In genomic region chr20:43538855-43539700, GRCh38 we compare ENCODE assay signal across 21 cellular contexts. TPM values are rescaled to one million over a fixed set of nuclear protein-coding genes. Genes with fewer than 3 reads are reported as not detected.
A peak's percentile ranks its signal among the peaks of the same experiment; 100 is the strongest.
DNase-seq lines count a peak whose midpoint lies in the region; ATAC-seq, FAIRE-seq and TF ChIP-seq lines count a peak whose summit lies in the region.
"Had no signal": no experiment of that assay in that cellular context is flagged by ENCODE, and none has a peak within 500 bp of the region (broad histone marks: within the 10 kb centered on the region; RNA-seq: fewer than 3 reads in every experiment).

No MANE protein-coding gene starts in this region.

- intact Hi-C loops in activated T-helper 1 cell treated with anti-CD3 and anti-CD28 coated beads, Interleukin-12 subunit alpha, Interleukin-12 subunit beta, Interleukin-2, Interleukin-4 antibody, amounts not matched to agents 30 ng/mL and 10 ng/mL and 1 ng/mL, durations not matched to agents 14 hours and 24 hours and 36 hours (cut with micrococcal nuclease), result loop anchor here (1.0 kb wide), 4 partner anchors 90 to 554 kb away; no protein-coding TSS in a partner anchor

- TF ChIP-seq EP300 in A549 (IDR thresholded peaks at IDR 0.05), result no peak

- no peak for DNase-seq in A549 (ENCODE audit: low read depth in 1 of 2, low spot score in 1 of 2)
- peak; percentile 46 for DNase-seq in MG63
- DNase-seq in glomerular visceral epithelial cell (ENCODE audit: extremely low spot score), result peak; percentile 25
- peak; percentile 32 for DNase-seq in myocyte (ENCODE audit: low read depth)
- no peak for DNase-seq in activated T-helper 1 cell treated with anti-CD3 and anti-CD28 coated beads, Interleukin-12 subunit alpha, Interleukin-12 subunit beta, Interleukin-2, Interleukin-4 antibody, amounts not matched to agents 30 ng/mL and 10 ng/mL and 1 ng/mL, durations not matched to agents 14 hours and 24 hours and 36 hours (ENCODE audit: low spot score)
- DNase-seq in T1000 (lab: John Stamatoyannopoulos, UW), result no peak
- no peak for DNase-seq in inferior parietal cortex (ENCODE audit: extremely low spot score)
- DNase-seq: activated gamma-delta T cell treated with Interleukin-2 at 50 U/mL for 16 hours; activated T-cell treated with anti-CD3 and anti-CD28 coated beads, Interleukin-2, amount 50 U/mL, for 4 hours; NCI-H1694 treated with DMSO at 0.1 percent for 48 hours had no signal

- no peaks in the 10 kb centered on the region for H3K9me3 ChIP-seq in A549
- H3K9me3 ChIP-seq in MG63, result 0 out of 2 replicates have a peak, but pooled peaks cover 2% of the 10 kb centered on the region
- H3K9me3 ChIP-seq: HAP-1, neutrophil, psoas muscle, SJCRH30, tibial nerve had no signal

- H3K27me3 Mint-ChIP-seq in activated T-helper 1 cell treated with anti-CD3 and anti-CD28 coated beads, Interleukin-12 subunit alpha, Interleukin-12 subunit beta, Interleukin-2, Interleukin-4 antibody, amounts not matched to agents 30 ng/mL and 10 ng/mL and 1 ng/mL, durations not matched to agents 14 hours and 24 hours and 36 hours (ENCODE audit: insufficient read depth), result no peaks in the 10 kb centered on the region
- H3K27me3 Mint-ChIP-seq: activated naive CD8-positive, alpha-beta T cell treated with anti-CD3 and anti-CD28 coated beads, Interleukin-2, amount 50 U/mL, for 24 hours; B cell; IgD-negative memory B cell had no signal

- 56% methylated on average over 6 of the region's 6 CpGs for WGBS in A549 (ENCODE audit: missing lambda C conversion rate)

- no peak for FAIRE-seq in A549 (lab: Jason Lieb, UNC)

- H3K36me3 ChIP-seq in MG63, result no peaks in the 10 kb centered on the region
- H3K36me3 ChIP-seq: HAP-1, SJCRH30 had no signal

- no peak for TF ChIP-seq RAD21 in A549 (conservative IDR thresholded peaks at IDR 0.05 in 1 of 2, IDR thresholded peaks at IDR 0.05 in 1 of 2)

- H3K27ac ChIP-seq in A549, result no peak overlapping the region; a peak in 1 of 6 replicates
- H3K27ac ChIP-seq: psoas muscle, SJCRH30, tibial nerve, WERI-Rb-1 had no signal

- CTCF ChIA-PET in A549 (lab: Yijun Ruan, JAX), result interaction anchor here (0.7 to 6.3 kb wide), 40 partner anchors 7 to 633 kb away, joined by 3 to 109 read pairs (median 7); partner anchors contain the start of genes IFT52 and SGK2

- H3K4me3 Mint-ChIP-seq in activated T-helper 1 cell treated with anti-CD3 and anti-CD28 coated beads, Interleukin-12 subunit alpha, Interleukin-12 subunit beta, Interleukin-2, Interleukin-4 antibody, amounts not matched to agents 30 ng/mL and 10 ng/mL and 1 ng/mL, durations not matched to agents 14 hours and 24 hours and 36 hours, result no peak overlapping the region
- H3K4me3 Mint-ChIP-seq: activated naive CD8-positive, alpha-beta T cell treated with anti-CD3 and anti-CD28 coated beads, Interleukin-2, amount 50 U/mL, for 24 hours; activated T-cell treated with anti-CD3 and anti-CD28 coated beads, Interleukin-2, amount 50 U/mL, for 4 hours; B cell; CD8-positive, alpha-beta T cell had no signal

- H3K4me1 Mint-ChIP-seq in activated T-helper 1 cell treated with anti-CD3 and anti-CD28 coated beads, Interleukin-12 subunit alpha, Interleukin-12 subunit beta, Interleukin-2, Interleukin-4 antibody, amounts not matched to agents 30 ng/mL and 10 ng/mL and 1 ng/mL, durations not matched to agents 14 hours and 24 hours and 36 hours (ENCODE audit: low read depth), result no peaks in the 10 kb centered on the region
- H3K4me1 Mint-ChIP-seq: activated naive CD8-positive, alpha-beta T cell treated with anti-CD3 and anti-CD28 coated beads, Interleukin-2, amount 50 U/mL, for 24 hours; IgD-negative memory B cell had no signal

- POLR2A ChIA-PET in A549 (lab: Yijun Ruan, JAX), result no interaction called here

- peaks cover 7% of the 10 kb centered on the region; the same call in 2 of the 3 replicates for H3K4me1 ChIP-seq in A549
- H3K4me1 ChIP-seq: HAP-1, psoas muscle, SJCRH30, tibial nerve had no signal

- H3K27ac Mint-ChIP-seq in activated T-helper 1 cell treated with anti-CD3 and anti-CD28 coated beads, Interleukin-12 subunit alpha, Interleukin-12 subunit beta, Interleukin-2, Interleukin-4 antibody, amounts not matched to agents 30 ng/mL and 10 ng/mL and 1 ng/mL, durations not matched to agents 14 hours and 24 hours and 36 hours, result no peak overlapping the region
- H3K27ac Mint-ChIP-seq: activated naive CD8-positive, alpha-beta T cell treated with anti-CD3 and anti-CD28 coated beads, Interleukin-2, amount 50 U/mL, for 24 hours; B cell; CD8-positive, alpha-beta T cell had no signal

- ATAC-seq in A549, result no peak
- ATAC-seq in GM18519 (IDR thresholded peaks at IDR 0.05; ENCODE audit: low FRiP score, unreplicated experiment), result no peak
- ATAC-seq: activated naive CD8-positive, alpha-beta T cell treated with anti-CD3 and anti-CD28 coated beads, Interleukin-2, amount 50 U/mL, for 24 hours; activated T-cell treated with anti-CD3 and anti-CD28 coated beads, Interleukin-2, amount 50 U/mL, for 4 hours; CD8-positive, alpha-beta T cell had no signal

- H3K36me3 Mint-ChIP-seq in activated T-helper 1 cell treated with anti-CD3 and anti-CD28 coated beads, Interleukin-12 subunit alpha, Interleukin-12 subunit beta, Interleukin-2, Interleukin-4 antibody, amounts not matched to agents 30 ng/mL and 10 ng/mL and 1 ng/mL, durations not matched to agents 14 hours and 24 hours and 36 hours (ENCODE audit: low read depth), result no peaks in the 10 kb centered on the region

- no peaks in the 10 kb centered on the region for H3K27me3 ChIP-seq in MG63
- H3K27me3 ChIP-seq: neutrophil, SJCRH30, tibial nerve had no signal

- H3K4me3 ChIP-seq in A549 (no peak overlapping the region), MG63 (no peak overlapping the region)
- H3K4me3 ChIP-seq: HAP-1, psoas muscle, SJCRH30, tibial nerve had no signal

- no peak for TF ChIP-seq POLR2A in A549 (IDR thresholded peaks at IDR 0.05; ENCODE audit: low read length)

- H3K9me3 Mint-ChIP-seq in activated T-helper 1 cell treated with anti-CD3 and anti-CD28 coated beads, Interleukin-12 subunit alpha, Interleukin-12 subunit beta, Interleukin-2, Interleukin-4 antibody, amounts not matched to agents 30 ng/mL and 10 ng/mL and 1 ng/mL, durations not matched to agents 14 hours and 24 hours and 36 hours, result no peaks in the 10 kb centered on the region
- H3K9me3 Mint-ChIP-seq: activated naive CD8-positive, alpha-beta T cell treated with anti-CD3 and anti-CD28 coated beads, Interleukin-2, amount 50 U/mL, for 24 hours; activated T-cell treated with anti-CD3 and anti-CD28 coated beads, Interleukin-2, amount 50 U/mL, for 4 hours; CD8-positive, alpha-beta T cell; IgD-negative memory B cell had no signal

- TF ChIP-seq CTCF in A549 (IDR thresholded peaks at IDR 0.05), result no peak

- H3K4me2 ChIP-seq in A549, result no peak overlapping the region

RNA-seq across cellular contexts. Expression of gene SGK2, which starts 19.7 kb away (rescaled TPM):
- polyA plus RNA-seq in A549 (2011; rRNA removed) (9.4 and 10.4 TPM in 2 replicates), A549 (2017; fragmentation: RNase III; extraction: RNeasy Plus Mini Kit Qiagen cat#74134 plus additional on column Dnase treatment) (11.4 to 12.2 TPM (median 11.8 TPM) in 3 replicates)
- 7.5 and 9.5 TPM in 2 replicates for polyA plus RNA-seq in A549 (2012; cell fraction: cytosol; rRNA removed)
- 15.0 and 17.6 TPM in 2 replicates for polyA plus RNA-seq in A549 (2012; cell fraction: nucleus; rRNA removed)
- polyA minus RNA-seq in A549 (2011; rRNA and poly(A)+ RNA removed), result 19.4 and 20.2 TPM in 2 replicates
- 0.72 TPM in 1 of 2 replicates, not detected in the other for total RNA-seq in MG63 (2014; rRNA removed; shearing (Covaris generic); ENCODE audit: low replicate concordance)
- 0.19 and 1.7 TPM in 2 replicates for total RNA-seq in myocyte
- 0.48 TPM for polyA plus RNA-seq in myocyte (2012)
- total RNA-seq in activated T-helper 1 cell treated with anti-CD3 and anti-CD28 coated beads, Interleukin-12 subunit alpha, Interleukin-12 subunit beta, Interleukin-2, Interleukin-4 antibody, amounts not matched to agents 30 ng/mL and 10 ng/mL and 1 ng/mL, durations not matched to agents 14 hours and 24 hours and 36 hours, result 0.17 TPM in 1 of 2 replicates, not detected in the other
- polyA plus RNA-seq: IgD-negative memory B cell had no signal

RNA-seq across cellular contexts. Expression of gene L3MBTL1, which starts 31.6 kb away (rescaled TPM):
- polyA plus RNA-seq in A549 (2011; rRNA removed) (2.5 and 3.6 TPM in 2 replicates), A549 (2017; fragmentation: RNase III; extraction: RNeasy Plus Mini Kit Qiagen cat#74134 plus additional on column Dnase treatment) (2.8 to 3.8 TPM (median 3.7 TPM) in 3 replicates)
- polyA plus RNA-seq in A549 (2012; cell fraction: cytosol; rRNA removed), result 2.3 and 2.6 TPM in 2 replicates
- polyA plus RNA-seq in A549 (2012; cell fraction: nucleus; rRNA removed), result 21.1 and 23.1 TPM in 2 replicates
- 3.9 and 4.5 TPM in 2 replicates for polyA minus RNA-seq in A549 (2011; rRNA and poly(A)+ RNA removed)
- total RNA-seq in MG63 (2014; rRNA removed; shearing (Covaris generic); ENCODE audit: low replicate concordance), result 0.53 and 0.81 TPM in 2 replicates
- 8.3 and 22.9 TPM in 2 replicates for total RNA-seq in myocyte
- 6.9 TPM for polyA plus RNA-seq in myocyte (2012)
- 8.7 and 8.9 TPM in 2 replicates for total RNA-seq in activated T-helper 1 cell treated with anti-CD3 and anti-CD28 coated beads, Interleukin-12 subunit alpha, Interleukin-12 subunit beta, Interleukin-2, Interleukin-4 antibody, amounts not matched to agents 30 ng/mL and 10 ng/mL and 1 ng/mL, durations not matched to agents 14 hours and 24 hours and 36 hours

RNA-seq across cellular contexts. Expression of gene IFT52, which starts 51.7 kb away (rescaled TPM):
- polyA plus RNA-seq in A549 (2011; rRNA removed) (42.2 and 49.0 TPM in 2 replicates), A549 (2017; fragmentation: RNase III; extraction: RNeasy Plus Mini Kit Qiagen cat#74134 plus additional on column Dnase treatment) (25.7 to 27.4 TPM (median 26.3 TPM) in 3 replicates)
- polyA plus RNA-seq in A549 (2012; cell fraction: cytosol; rRNA removed), result 26.5 and 28.9 TPM in 2 replicates
- polyA plus RNA-seq in A549 (2012; cell fraction: nucleus; rRNA removed), result 9.4 and 21.6 TPM in 2 replicates
- polyA minus RNA-seq in A549 (2011; rRNA and poly(A)+ RNA removed), result 49.4 and 60.7 TPM in 2 replicates
- 45.4 and 53.0 TPM in 2 replicates for total RNA-seq in MG63 (2014; rRNA removed; shearing (Covaris generic); ENCODE audit: low replicate concordance)
- 13.6 and 17.4 TPM in 2 replicates for total RNA-seq in myocyte
- polyA plus RNA-seq in myocyte (2012), result 24.7 TPM
- 18.3 and 18.7 TPM in 2 replicates for total RNA-seq in activated T-helper 1 cell treated with anti-CD3 and anti-CD28 coated beads, Interleukin-12 subunit alpha, Interleukin-12 subunit beta, Interleukin-2, Interleukin-4 antibody, amounts not matched to agents 30 ng/mL and 10 ng/mL and 1 ng/mL, durations not matched to agents 14 hours and 24 hours and 36 hours

Comparison
In these comparisons a context has a peak if more than half of its experiments do, and no peak if none do; other contexts are left out.
1. DNase-seq: peak in MG63 (single experiment), glomerular visceral epithelial cell (single experiment) and myocyte (single experiment); none in A549 (0 of 2), activated T-helper 1 cell treated with anti-CD3 and anti-CD28 coated beads, Interleukin-12 subunit alpha, Interleukin-12 subunit beta, Interleukin-2, Interleukin-4 antibody, amounts not matched to agents 30 ng/mL and 10 ng/mL and 1 ng/mL, durations not matched to agents 14 hours and 24 hours and 36 hours (single experiment), T1000 (single experiment) and inferior parietal cortex (single experiment).